1 cellular context compared by ENCODE assay signal in genomic region chr12:103929909-103930786, GRCh38.
TF ChIP-seq lines count a peak whose summit lies in the region.

Gene HSP90B1 (plus strand): TSS chr12:103930410. CDS start chr12:103930516, 106 bp downstream.

TF ChIP-seq in K562, 482 proteins besides CTCF, POLR2A, EP300 and RAD21 (continued from another document and continues in another):
- TF ChIP-seq MTA3 (IDR thresholded peaks at IDR 0.05; ENCODE audit: borderline replicate concordance): peak; percentile 95; the same call in 1 of the 2 replicates
- no peak for TF ChIP-seq SRSF1 (IDR thresholded peaks at IDR 0.05; ENCODE audit: low read depth, low read length)
- peak; percentile 14; the same call in 1 of the 2 replicates for TF ChIP-seq ZNF766 (CRISPR knock-in tag; conservative IDR thresholded peaks at IDR 0.05)
- peak; percentile 75 for TF ChIP-seq USF1 (CRISPR knock-in tag; IDR thresholded peaks at IDR 0.05)
- TF ChIP-seq ZNF143 (CRISPR knock-in tag; IDR thresholded peaks at IDR 0.05): peak; percentile 70
- peak; percentile 80 for TF ChIP-seq SP1 (CRISPR knock-in tag; IDR thresholded peaks at IDR 0.05)
- no peak for TF ChIP-seq ZKSCAN3 (CRISPR knock-in tag; IDR thresholded peaks at IDR 0.05)
- peak; percentile 44; the same call in 1 of the 2 replicates for TF ChIP-seq TEAD4 (IDR thresholded peaks at IDR 0.05; ENCODE audit: low read length)
- TF ChIP-seq TEAD4 (CRISPR knock-in tag; IDR thresholded peaks at IDR 0.05; ENCODE audit: borderline replicate concordance): no peak
- peak; percentile 47; the same call in 1 of the 2 replicates for TF ChIP-seq SIN3B (IDR thresholded peaks at IDR 0.05; ENCODE audit: low read depth)
- TF ChIP-seq GATA2 (CRISPR knock-in tag; IDR thresholded peaks at IDR 0.05): no peak
- TF ChIP-seq NCOA4 (IDR thresholded peaks at IDR 0.05; ENCODE audit: partially characterized antibody): no peak
- peak; percentile 98 for TF ChIP-seq ZNF740 (CRISPR knock-in tag; IDR thresholded peaks at IDR 0.05)
- TF ChIP-seq ZNF740 (tag; IDR thresholded peaks at IDR 0.05): peak in 1 of 2 experiments; percentile 87; a peak in 2 of 4 replicates
- peak; percentile 81 for TF ChIP-seq CXXC5 (CRISPR knock-in tag; IDR thresholded peaks at IDR 0.05)
- TF ChIP-seq MAFK (IDR thresholded peaks at IDR 0.05; ENCODE audit: low read length): no peak
- TF ChIP-seq PHF8 (IDR thresholded peaks at IDR 0.05; ENCODE audit: borderline replicate concordance, low read length): peak; percentile 87; the same call in 1 of the 2 replicates
- no peak for TF ChIP-seq MEF2A (IDR thresholded peaks at IDR 0.05; ENCODE audit: control insufficient read depth, low read depth, low read length)
- TF ChIP-seq ZBTB7A (IDR thresholded peaks at IDR 0.05; ENCODE audit: borderline replicate concordance, control insufficient read depth, low read depth, low read length): 0 out of 2 replicates have a peak, but pooled peaks have one; percentile 60
- TF ChIP-seq ZNF584 (CRISPR knock-in tag; IDR thresholded peaks at IDR 0.05; ENCODE audit: low read depth): peak; percentile 76; the same call in 1 of the 2 replicates
- TF ChIP-seq FOXM1 (IDR thresholded peaks at IDR 0.05; ENCODE audit: low read depth): peak; percentile 98
- peak; percentile 99 for TF ChIP-seq FOXM1 (CRISPR knock-in tag; IDR thresholded peaks at IDR 0.05; ENCODE audit: low read depth)
- TF ChIP-seq PREB (CRISPR knock-in tag; IDR thresholded peaks at IDR 0.05): no peak
- TF ChIP-seq CLOCK (CRISPR knock-in tag; IDR thresholded peaks at IDR 0.05; ENCODE audit: borderline replicate concordance): no peak
- peak; percentile 99 for TF ChIP-seq MXI1 (IDR thresholded peaks at IDR 0.05; ENCODE audit: low read depth, low read length)
- TF ChIP-seq PRPF4 (IDR thresholded peaks at IDR 0.05; ENCODE audit: insufficient read depth, low read depth, low read length, poor library complexity, severe bottlenecking): peak; percentile 76
- TF ChIP-seq REST (CRISPR knock-in tag; IDR thresholded peaks at IDR 0.05; ENCODE audit: low read depth): peak; percentile 71; the same call in 1 of the 2 replicates
- peak; percentile 73 for TF ChIP-seq TAF9B (IDR thresholded peaks at IDR 0.05; ENCODE audit: partially characterized antibody)
- TF ChIP-seq AFF1 (IDR thresholded peaks at IDR 0.05; ENCODE audit: low read depth in 1 of 2, partially characterized antibody in 2 of 2): no peak
- peak; percentile 96 for TF ChIP-seq RBM25 (IDR thresholded peaks at IDR 0.05; ENCODE audit: low read depth, low read length, severe bottlenecking)
- peak; percentile 99 for TF ChIP-seq BMI1 (IDR thresholded peaks at IDR 0.05; ENCODE audit: low read length)
- TF ChIP-seq ZNF408 (CRISPR knock-in tag; IDR thresholded peaks at IDR 0.05; ENCODE audit: low read depth): no peak
- peak; percentile 89 to 94 for TF ChIP-seq MAZ (CRISPR knock-in tag; conservative IDR thresholded peaks at IDR 0.05 in 1 of 2, IDR thresholded peaks at IDR 0.05 in 1 of 2)
- TF ChIP-seq MTA2 (IDR thresholded peaks at IDR 0.05; ENCODE audit: low read depth): peak; percentile 51; the same call in 1 of the 2 replicates
- TF ChIP-seq TEAD1 (CRISPR knock-in tag; IDR thresholded peaks at IDR 0.05): peak in 1 of 2 experiments; percentile 80; a peak in 2 of 4 replicates
- peak; percentile 88 for TF ChIP-seq CHD2 (IDR thresholded peaks at IDR 0.05; ENCODE audit: low read depth, low read length)
- TF ChIP-seq CREM (IDR thresholded peaks at IDR 0.05; ENCODE audit: low read depth): peak; percentile 78
- peak; percentile 24; the same call in 1 of the 2 replicates for TF ChIP-seq JUND (IDR thresholded peaks at IDR 0.05; ENCODE audit: borderline replicate concordance, low read depth, low read length)
- TF ChIP-seq JUND (tag; IDR thresholded peaks at IDR 0.05; ENCODE audit: borderline replicate concordance, low read depth, low read length): no peak
- TF ChIP-seq FOXA3 (CRISPR knock-in tag; conservative IDR thresholded peaks at IDR 0.05 in 1 of 2, IDR thresholded peaks at IDR 0.05 in 1 of 2): 0 out of 4 replicates have a peak, but pooled peaks of 1 of the 2 experiments have one; percentile 43
- TF ChIP-seq MNT (conservative IDR thresholded peaks at IDR 0.05): peak; percentile 89 to 90
- no peak for TF ChIP-seq IRF2 (CRISPR knock-in tag; IDR thresholded peaks at IDR 0.05)
- TF ChIP-seq NEUROD1 (IDR thresholded peaks at IDR 0.05; ENCODE audit: borderline replicate concordance, low read depth, low read length, partially characterized antibody): peak; percentile 79
- no peak for TF ChIP-seq ZNF140 (CRISPR knock-in tag; IDR thresholded peaks at IDR 0.05)
- no peak for TF ChIP-seq STAT6 (CRISPR knock-in tag; IDR thresholded peaks at IDR 0.05)
- 0 out of 2 replicates have a peak, but pooled peaks have one; percentile 26 for TF ChIP-seq FOSL1 (tag; conservative IDR thresholded peaks at IDR 0.05)
- TF ChIP-seq NFYB (IDR thresholded peaks at IDR 0.05; ENCODE audit: extremely low read depth, insufficient read length): peak; percentile 93
- peak; percentile 70 for TF ChIP-seq ZFX (CRISPR knock-in tag; IDR thresholded peaks at IDR 0.05)
- TF ChIP-seq CHD1 (IDR thresholded peaks at IDR 0.05; ENCODE audit: low read length): peak; percentile 62
- TF ChIP-seq PHB2 (IDR thresholded peaks at IDR 0.05; ENCODE audit: low read depth): no peak
- peak; percentile 100 for TF ChIP-seq POLR2G (IDR thresholded peaks at IDR 0.05; ENCODE audit: low read depth, low read length)
